Comparison of ENCODE assay signal across 8 cellular contexts in the genomic region with DNA sequence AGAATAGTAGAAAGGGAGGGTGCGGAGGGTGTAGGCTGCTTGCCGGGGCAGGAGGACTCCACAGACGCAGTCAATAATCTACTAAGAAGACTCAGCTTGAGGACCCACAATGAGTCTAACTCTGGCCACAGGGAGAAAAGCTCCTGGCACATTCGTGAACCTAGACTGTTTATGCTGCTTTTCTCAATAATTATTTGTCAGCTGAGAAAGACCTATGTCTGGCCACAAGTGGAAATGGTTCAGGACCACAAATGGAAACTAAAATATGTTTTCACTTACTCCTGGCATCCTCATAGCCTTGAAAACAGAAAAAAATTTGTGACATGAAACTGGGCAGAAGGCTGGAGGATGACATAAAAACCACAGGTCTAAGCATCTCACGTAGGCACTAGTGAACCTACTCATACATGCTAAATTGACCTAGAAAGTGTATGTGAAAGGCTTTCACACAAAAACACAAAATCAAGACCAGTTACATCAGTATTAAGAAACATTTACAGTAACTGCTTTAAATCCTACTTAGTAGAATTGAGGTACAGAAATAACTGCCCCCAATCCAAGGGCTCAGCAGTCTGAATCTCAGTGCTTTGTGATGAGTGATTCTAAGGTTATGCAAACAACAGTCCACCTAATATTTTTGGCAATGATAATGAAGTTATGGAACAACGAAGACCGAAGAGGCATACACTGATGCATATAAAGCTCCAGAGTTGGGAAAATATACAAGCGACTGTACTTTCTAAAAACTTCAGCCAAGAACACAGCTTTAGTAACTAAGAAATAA.
A peak's percentile ranks its signal among the peaks of the same experiment; 100 is the strongest.
DNase-seq lines count a peak whose midpoint lies in the region; ATAC-seq and TF ChIP-seq lines count a peak whose summit lies in the region.

No MANE protein-coding gene starts in this region.

- no TSS peak for BruUV-seq in PC-3 (replicated peaks; lab: Mats Ljungman, UMichigan)

- H3K36me3 ChIP-seq in PC-3 (ENCODE audit: low read depth, low read length), result no peaks in the 10 kb centered on the region

- no peak overlapping the region for H3K4me2 ChIP-seq in PC-3 (ENCODE audit: low read length)

- no peak overlapping the region for H3K9ac ChIP-seq in PC-3 (ENCODE audit: low read length)

- H3K27ac ChIP-seq in PC-3 (ENCODE audit: low read length), result no peak overlapping the region

- peak overlapping the region; percentile 38 for H3K4me3 Mint-ChIP-seq in activated T-cell treated with anti-CD3 and anti-CD28 coated beads, Interleukin-2, amount 50 U/mL, for 24 hours

- no peaks in the 10 kb centered on the region for H3K27me3 Mint-ChIP-seq in activated T-cell treated with anti-CD3 and anti-CD28 coated beads, Interleukin-2, amount 50 U/mL, for 24 hours

- peaks cover 57% of the 10 kb centered on the region for H3K4me1 Mint-ChIP-seq in activated T-cell treated with anti-CD3 and anti-CD28 coated beads, Interleukin-2, amount 50 U/mL, for 24 hours (ENCODE audit: low read depth)

- H3K79me2 ChIP-seq in PC-3 (ENCODE audit: low read length), result no peaks in the 10 kb centered on the region

- no peaks in the 10 kb centered on the region for H4K20me1 ChIP-seq in PC-3 (ENCODE audit: low read length)

- no peak for DNase-seq in activated T-cell treated with anti-CD3 and anti-CD28 coated beads, Interleukin-2, amount 50 U/mL, for 24 hours
- DNase-seq in activated T-cell treated with anti-CD3 and anti-CD28 coated beads, Interleukin-2, amount 50 U/mL, for 1 hour, result no peak
- peak; percentile 71 for DNase-seq in amniotic epithelial cell (ENCODE audit: low read depth)
- peak; percentile 23 to 30 for DNase-seq in stimulated activated CD4-positive, alpha-beta T cell treated with anti-CD3 and anti-CD28 coated beads, Interleukin-2, amount 100 ng/mL, for 24 hours
- no peak for DNase-seq in PC-3
- DNase-seq in DMS114 treated with DMSO at 0.1 percent for 48 hours (lab: John Stamatoyannopoulos, UW; ENCODE audit: unreplicated experiment), result no peak
- no peak for DNase-seq in SKM-1 treated with dmso at 0.1 percent for 144 hours (lab: John Stamatoyannopoulos, UW; ENCODE audit: unreplicated experiment)

- intact Hi-C loops in PC-3 (cut with micrococcal nuclease), result no loop called here

- ATAC-seq in HG03103 (IDR thresholded peaks at IDR 0.05; ENCODE audit: low read depth, unreplicated experiment), result peak; percentile 45
- no peak for ATAC-seq in PC-3

- CTCF ChIA-PET in PC-3 (lab: Charles Lee), result interaction anchor here (0.5 kb wide), 1 partner anchor 34 kb away, joined by 4 read pairs; no protein-coding TSS in a partner anchor

- POLR2A ChIA-PET in PC-3 (lab: Charles Lee; ENCODE audit: unreplicated experiment), result no interaction called here

- H3K36me3 Mint-ChIP-seq in activated T-cell treated with anti-CD3 and anti-CD28 coated beads, Interleukin-2, amount 50 U/mL, for 24 hours (ENCODE audit: low read depth), result peaks cover 4% of the 10 kb centered on the region

- no peaks in the 10 kb centered on the region for H3K9me3 ChIP-seq in PC-3 (ENCODE audit: low read length)

- no peaks in the 10 kb centered on the region for H3K4me1 ChIP-seq in PC-3 (ENCODE audit: insufficient read depth, low read length)

- no peak overlapping the region for H3K4me3 ChIP-seq in PC-3 (ENCODE audit: low read length)

- no peaks in the 10 kb centered on the region for H3F3A ChIP-seq in PC-3 (ENCODE audit: low read length, unreplicated experiment)

- H3K9me3 Mint-ChIP-seq in activated T-cell treated with anti-CD3 and anti-CD28 coated beads, Interleukin-2, amount 50 U/mL, for 24 hours, result no peaks in the 10 kb centered on the region

- TF ChIP-seq CTCF in PC-3 (conservative IDR thresholded peaks at IDR 0.05; ENCODE audit: low read depth, low read length), result no peak

- no peak overlapping the region for H2AFZ ChIP-seq in PC-3 (ENCODE audit: low read length)

- peak overlapping the region; percentile 73 for H3K27ac Mint-ChIP-seq in activated T-cell treated with anti-CD3 and anti-CD28 coated beads, Interleukin-2, amount 50 U/mL, for 24 hours

- no peaks in the 10 kb centered on the region for H3K9me2 ChIP-seq in PC-3 (replicated peaks; ENCODE audit: low read length)

- H3K27me3 ChIP-seq in PC-3 (ENCODE audit: low read length), result no peaks in the 10 kb centered on the region

Comparison
In these comparisons a context has a peak if more than half of its experiments do, and no peak if none do; other contexts are left out.
1. DNase-seq: peak in amniotic epithelial cell (single experiment) and stimulated activated CD4-positive, alpha-beta T cell treated with anti-CD3 and anti-CD28 coated beads, Interleukin-2, amount 100 ng/mL, for 24 hours (2 of 2); none in activated T-cell treated with anti-CD3 and anti-CD28 coated beads, Interleukin-2, amount 50 U/mL, for 24 hours (single experiment), activated T-cell treated with anti-CD3 and anti-CD28 coated beads, Interleukin-2, amount 50 U/mL, for 1 hour (single experiment), PC-3 (single experiment), DMS114 treated with DMSO at 0.1 percent for 48 hours (single experiment) and SKM-1 treated with dmso at 0.1 percent for 144 hours (single experiment).